ENCODE assay signal across 9 cellular contexts in genomic region chr22:19984201-19984753, GRCh38. TPM values are rescaled to one million over a fixed set of nuclear protein-coding genes. Genes with fewer than 3 reads are reported as not detected.
A peak's percentile ranks its signal among the peaks of the same experiment; 100 is the strongest.
DNase-seq lines count a peak whose midpoint lies in the region; ATAC-seq, FAIRE-seq and TF ChIP-seq lines count a peak whose summit lies in the region.
"Had no signal": no experiment of that assay in that cellular context is flagged by ENCODE, and none has a peak within 500 bp of the region (broad histone marks: within the 10 kb centered on the region; RNA-seq: fewer than 3 reads in every experiment).

No MANE protein-coding gene starts in this region.

- CTCF ChIA-PET in K562 (lab: Yijun Ruan, JAX; ENCODE audit: low intra/inter-chr PET ratio), result no interaction called here

- H3K4me3 ChIP-seq in AG09309 (ENCODE audit: control insufficient read depth, low read depth, low read length), result no peak overlapping the region
- H3K4me3 ChIP-seq in HUES6 (ENCODE audit: low read depth, low read length), result no peak overlapping the region
- H3K4me3 ChIP-seq in K562, result no peak overlapping the region

- POLR2A ChIA-PET in K562 (lab: Yijun Ruan, JAX), result interaction anchor here (0.6 to 5.7 kb wide), 15 partner anchors 11 to 261 kb away, joined by 3 to 56 read pairs (median 4); partner anchors contain the start of gene TBX1

- WGBS in K562 (ENCODE audit: insufficient coverage, low coverage, missing lambda C conversion rate), result 50% methylated on average over 19 of the region's 19 CpGs

- in situ Hi-C loops in K562 (cut with MboI), result no loop called here

- H3K9me3 ChIP-seq in HUES6 (ENCODE audit: control insufficient read depth, insufficient read depth, low read depth, low read length), result no peaks in the 10 kb centered on the region
- H3K9me3 ChIP-seq in K562 (replicated peaks; ENCODE audit: control insufficient read depth, insufficient read depth, low read depth, low read length), result no peaks in the 10 kb centered on the region

- peak overlapping the region in 1 of 6 donors; percentile 37 for H3K27ac Mint-ChIP-seq in immature natural killer cell

- peaks cover 24% of the 10 kb centered on the region for H3K4me1 ChIP-seq in HUES6 (ENCODE audit: control insufficient read depth, insufficient read depth, low read length)
- H3K4me1 ChIP-seq in K562 (replicated peaks in 1 of 2; ENCODE audit: control insufficient read depth in 2 of 2, insufficient read depth in 2 of 2, low read length in 2 of 2), result peaks cover 31 to 85% of the 10 kb centered on the region in 2 experiments

- ATAC-seq in K562, result no peak
- ATAC-seq in GM18498 (IDR thresholded peaks at IDR 0.05; ENCODE audit: unreplicated experiment), result no peak
- ATAC-seq: left lobe of liver had no signal

- H3K9ac ChIP-seq in HUES6 (ENCODE audit: low read length) (peak overlapping the region; percentile 17), K562 (ENCODE audit: insufficient read depth in 1 of 2, low read depth in 2 of 2, low read length in 2 of 2) (peak overlapping the region; percentile 7 to 75; a peak in 3 of 4 replicates)

- peaks cover 0 to 4% (median 3%) of the 10 kb centered on the region in 3 donors for H3K27me3 Mint-ChIP-seq in immature natural killer cell (ENCODE audit: low read depth in 3 of 3)

- H3K4me3 Mint-ChIP-seq in immature natural killer cell, result peak overlapping the region in 2 of 5 donors; percentile 12 to 17

- H3K27ac ChIP-seq in HUES6 (ENCODE audit: low read depth, low read length), result no peak overlapping the region
- peak overlapping the region; percentile 2; the same call in 1 of the 3 replicates for H3K27ac ChIP-seq in K562 (ENCODE audit: extremely low read depth, low read depth, low read length)

- TF ChIP-seq RAD21 in K562 (CRISPR knock-in tag; conservative IDR thresholded peaks at IDR 0.05 in 1 of 2, IDR thresholded peaks at IDR 0.05 in 1 of 2), result no peak

- no peaks in the 10 kb centered on the region for H3K9me3 Mint-ChIP-seq in immature natural killer cell

- intact Hi-C loops in K562 (cut with micrococcal nuclease), result no loop called here

- peaks cover 23% of the 10 kb centered on the region for H3K9me1 ChIP-seq in K562 (ENCODE audit: control insufficient read depth, insufficient read depth, low read length)

- H2AFZ ChIP-seq in K562 (ENCODE audit: low read depth, low read length), result no peak overlapping the region

- peak; percentile 51 for FAIRE-seq in K562 (lab: Jason Lieb, UNC)

- BruUV-seq in K562 (replicated peaks; lab: Mats Ljungman, UMichigan), result no TSS peak

- H3K36me3 ChIP-seq in HUES6 (ENCODE audit: control insufficient read depth, insufficient read depth, low read length) (peaks cover 28% of the 10 kb centered on the region), K562 (ENCODE audit: control insufficient read depth, insufficient read depth, low read length) (peaks cover 21% of the 10 kb centered on the region; the same call in 2 of the 3 replicates)

- DNase-seq in AG09309 (ENCODE audit: low read depth) (peak; percentile 8), K562 (ENCODE audit: extremely low read depth in 1 of 4, low spot score in 3 of 4) (peak in 3 of 4 experiments; percentile 67 to 73 (median 70)), kidney glomerular epithelial cell (lab: John Stamatoyannopoulos, UW) (peak; percentile 65), middle frontal gyrus (ENCODE audit: extremely low spot score, low spot score) (no peak), OCI-M1 (lab: John Stamatoyannopoulos, UW) (no peak), immature natural killer cell (no peak)

- TF ChIP-seq POLR2A in K562 (conservative IDR thresholded peaks at IDR 0.05), result no peak

- H4K20me1 ChIP-seq in K562 (replicated peaks; ENCODE audit: control insufficient read depth, insufficient read depth, low read length), result peaks cover 56% of the 10 kb centered on the region

- H3K27me3 ChIP-seq in HUES6 (ENCODE audit: control insufficient read depth, insufficient read depth, low read length) (no peaks in the 10 kb centered on the region), K562 (ENCODE audit: control insufficient read depth in 2 of 2, insufficient read depth in 2 of 2, low read length in 2 of 2) (no peaks in the 10 kb centered on the region)

- no peak overlapping the region for H3K4me2 ChIP-seq in K562 (ENCODE audit: insufficient read depth, low read length)

- no peaks in the 10 kb centered on the region for H3K36me3 Mint-ChIP-seq in immature natural killer cell

- peak; percentile 9; the same call in 1 of the 2 replicates for TF ChIP-seq EP300 in K562 (IDR thresholded peaks at IDR 0.05; ENCODE audit: low read length)

- H3K79me2 ChIP-seq in K562 (ENCODE audit: control insufficient read depth, insufficient read depth, low read length), result no peaks in the 10 kb centered on the region

- H3K4me1 Mint-ChIP-seq in immature natural killer cell, result peaks cover 15 to 23% of the 10 kb centered on the region in 2 donors

- no peak for TF ChIP-seq CTCF in AG09309 (IDR thresholded peaks at IDR 0.05; ENCODE audit: control insufficient read depth, insufficient read depth, low read depth, low read length, missing control alignments)
- TF ChIP-seq CTCF in K562 (IDR thresholded peaks at IDR 0.05 in 2 of 3, conservative IDR thresholded peaks at IDR 0.05 in 1 of 3; ENCODE audit: insufficient read depth in 2 of 3, low read depth in 1 of 3, low read length in 3 of 3), result no peak

RNA-seq across cellular contexts. Expression of gene ARVCF, which starts 32.3 kb away (rescaled TPM):
- total RNA-seq in K562 (2011; cell fraction: chromatin; rRNA removed; ENCODE audit: low replicate concordance), result 114 and 328 TPM in 2 replicates
- 214 and 270 TPM in 2 replicates for total RNA-seq in K562 (2011; cell fraction: nucleolus; rRNA removed)
- 106 and 131 TPM in 2 replicates for total RNA-seq in K562 (2011; cell fraction: nucleoplasm; rRNA removed)
- total RNA-seq in K562 (2014; rRNA removed) (49.3 and 54.2 TPM in 2 replicates), K562 (2014; rRNA removed; fragmentation: Illumina TruSeq; extraction: Trizol) (2.2 and 4.5 TPM in 2 replicates), K562 (2015; rRNA removed; fragmentation: Illumina TruSeq; extraction: Trizol) (13.3 and 15.6 TPM in 2 replicates), K562 (2021) (46.5 and 50.6 TPM in 2 replicates)
- polyA plus RNA-seq in K562 (2011; rRNA removed) (35.2 and 71.6 TPM in 2 replicates), K562 (2014; fragmentation: Illumina TruSeq; extraction: Trizol) (8.0 and 15.9 TPM in 2 replicates), K562 (2014; fragmentation: Nextera tagmentation; extraction: Ambion mirVana) (under 1 TPM; 0.03 to 0.17 TPM), K562 (2014; rRNA removed) (42.5 and 97.4 TPM in 2 replicates), immature natural killer cell (10 to 100 TPM in 1 of 3 donors, 1 to 10 TPM in 2; 5.3 to 15.9 (median 5.3) TPM)
- polyA plus RNA-seq in K562 (2011; cell fraction: cytosol; rRNA removed), result 134 and 673 TPM in 2 replicates
- 407 and 424 TPM in 2 replicates for polyA plus RNA-seq in K562 (2011; cell fraction: nucleus; rRNA removed)
- polyA plus RNA-seq in K562 (2012), result 30.0 and 31.2 TPM in 2 replicates
- polyA minus RNA-seq in K562 (2011; rRNA and poly(A)+ RNA removed), result 15.1 and 15.6 TPM in 2 replicates
- 24.6 and 52.4 TPM in 2 replicates for polyA minus RNA-seq in K562 (2011; cell fraction: cytosol; rRNA and poly(A)+ RNA removed)
- 96.8 and 145 TPM in 2 replicates for polyA minus RNA-seq in K562 (2011; cell fraction: nucleus; rRNA and poly(A)+ RNA removed)

RNA-seq across cellular contexts. Expression of gene TANGO2, which starts 36.6 kb away (rescaled TPM):
- 160 and 395 TPM in 2 replicates for total RNA-seq in K562 (2011; cell fraction: chromatin; rRNA removed; ENCODE audit: low replicate concordance)
- 227 and 229 TPM in 2 replicates for total RNA-seq in K562 (2011; cell fraction: nucleolus; rRNA removed)
- 196 and 211 TPM in 2 replicates for total RNA-seq in K562 (2011; cell fraction: nucleoplasm; rRNA removed)
- 70.1 and 95.8 TPM in 2 replicates for total RNA-seq in K562 (2014; rRNA removed)
- total RNA-seq in K562 (2014; rRNA removed; fragmentation: Illumina TruSeq; extraction: Trizol), result 36.1 and 45.9 TPM in 2 replicates
- total RNA-seq in K562 (2015; rRNA removed; fragmentation: Illumina TruSeq; extraction: Trizol), result 55.8 and 57.2 TPM in 2 replicates
- total RNA-seq in K562 (2021), result 94.1 and 97.3 TPM in 2 replicates
- polyA plus RNA-seq in K562 (2011; rRNA removed), result 94.9 and 115 TPM in 2 replicates
- polyA plus RNA-seq in K562 (2011; cell fraction: cytosol; rRNA removed), result 157 and 209 TPM in 2 replicates
- polyA plus RNA-seq in K562 (2011; cell fraction: nucleus; rRNA removed), result 157 and 195 TPM in 2 replicates
- 68.2 and 73.0 TPM in 2 replicates for polyA plus RNA-seq in K562 (2012)
- 88.3 and 89.4 TPM in 2 replicates for polyA plus RNA-seq in K562 (2014; fragmentation: Illumina TruSeq; extraction: Trizol)
- 10 to 100 TPM; 15.5 to 17.5 TPM for polyA plus RNA-seq in K562 (2014; fragmentation: Nextera tagmentation; extraction: Ambion mirVana)
- polyA plus RNA-seq in K562 (2014; rRNA removed), result 89.6 and 92.5 TPM in 2 replicates
- 130 and 186 TPM in 2 replicates for polyA minus RNA-seq in K562 (2011; rRNA and poly(A)+ RNA removed)
- polyA minus RNA-seq in K562 (2011; cell fraction: cytosol; rRNA and poly(A)+ RNA removed), result 73.2 and 76.1 TPM in 2 replicates
- 63.1 and 85.0 TPM in 2 replicates for polyA minus RNA-seq in K562 (2011; cell fraction: nucleus; rRNA and poly(A)+ RNA removed)
- polyA plus RNA-seq in immature natural killer cell, result 10 to 100 TPM; 43.3 to 68.6 (median 56.6) TPM

RNA-seq across cellular contexts. Expression of gene TXNRD2, which starts 42.7 kb away (rescaled TPM):
- 156 and 367 TPM in 2 replicates for total RNA-seq in K562 (2011; cell fraction: chromatin; rRNA removed; ENCODE audit: low replicate concordance)
- total RNA-seq in K562 (2011; cell fraction: nucleolus; rRNA removed), result 176 and 216 TPM in 2 replicates
- 160 and 165 TPM in 2 replicates for total RNA-seq in K562 (2011; cell fraction: nucleoplasm; rRNA removed)
- total RNA-seq in K562 (2014; rRNA removed), result 49.4 and 60.7 TPM in 2 replicates
- 25.1 and 32.6 TPM in 2 replicates for total RNA-seq in K562 (2014; rRNA removed; fragmentation: Illumina TruSeq; extraction: Trizol)
- 45.9 and 50.4 TPM in 2 replicates for total RNA-seq in K562 (2015; rRNA removed; fragmentation: Illumina TruSeq; extraction: Trizol)
- 78.2 and 80.2 TPM in 2 replicates for total RNA-seq in K562 (2021)
- 50.2 and 93.6 TPM in 2 replicates for polyA plus RNA-seq in K562 (2011; rRNA removed)
- 84.2 and 98.0 TPM in 2 replicates for polyA plus RNA-seq in K562 (2011; cell fraction: cytosol; rRNA removed)
- polyA plus RNA-seq in K562 (2011; cell fraction: nucleus; rRNA removed), result 148 and 181 TPM in 2 replicates
- 83.1 and 83.5 TPM in 2 replicates for polyA plus RNA-seq in K562 (2012)
- polyA plus RNA-seq in K562 (2014; fragmentation: Illumina TruSeq; extraction: Trizol), result 45.0 and 66.1 TPM in 2 replicates
- polyA plus RNA-seq in K562 (2014; fragmentation: Nextera tagmentation; extraction: Ambion mirVana), result 1 to 10 TPM; 3.3 to 4.4 TPM
- 52.5 and 57.0 TPM in 2 replicates for polyA plus RNA-seq in K562 (2014; rRNA removed)
- 44.4 and 47.5 TPM in 2 replicates for polyA minus RNA-seq in K562 (2011; rRNA and poly(A)+ RNA removed)
- polyA minus RNA-seq in K562 (2011; cell fraction: cytosol; rRNA and poly(A)+ RNA removed), result 55.3 and 75.6 TPM in 2 replicates
- polyA minus RNA-seq in K562 (2011; cell fraction: nucleus; rRNA and poly(A)+ RNA removed), result 57.4 and 103 TPM in 2 replicates
- 10 to 100 TPM; 11.0 to 17.1 (median 15.5) TPM for polyA plus RNA-seq in immature natural killer cell

RNA-seq across cellular contexts. Expression of gene COMT, which starts 42.7 kb away (rescaled TPM):
- total RNA-seq in K562 (2011; cell fraction: chromatin; rRNA removed; ENCODE audit: low replicate concordance), result 125 and 360 TPM in 2 replicates
- 500 and 649 TPM in 2 replicates for total RNA-seq in K562 (2011; cell fraction: nucleolus; rRNA removed)
- total RNA-seq in K562 (2011; cell fraction: nucleoplasm; rRNA removed), result 301 and 358 TPM in 2 replicates
- 334 and 497 TPM in 2 replicates for total RNA-seq in K562 (2014; rRNA removed)
- total RNA-seq in K562 (2014; rRNA removed; fragmentation: Illumina TruSeq; extraction: Trizol), result 29.4 and 46.3 TPM in 2 replicates
- total RNA-seq in K562 (2015; rRNA removed; fragmentation: Illumina TruSeq; extraction: Trizol), result 155 and 156 TPM in 2 replicates
- 348 and 351 TPM in 2 replicates for total RNA-seq in K562 (2021)
- polyA plus RNA-seq in K562 (2011; rRNA removed), result 185 and 498 TPM in 2 replicates
- polyA plus RNA-seq in K562 (2011; cell fraction: cytosol; rRNA removed), result 652 and 657 TPM in 2 replicates
- 321 and 432 TPM in 2 replicates for polyA plus RNA-seq in K562 (2011; cell fraction: nucleus; rRNA removed)
- 279 and 699 TPM in 2 replicates for polyA plus RNA-seq in K562 (2012)
- 108 and 305 TPM in 2 replicates for polyA plus RNA-seq in K562 (2014; fragmentation: Illumina TruSeq; extraction: Trizol)
- polyA plus RNA-seq in K562 (2014; fragmentation: Nextera tagmentation; extraction: Ambion mirVana), result 10 to 100 TPM; 12.5 to 39.6 TPM
- 263 and 317 TPM in 2 replicates for polyA plus RNA-seq in K562 (2014; rRNA removed)
- 92.9 and 123 TPM in 2 replicates for polyA minus RNA-seq in K562 (2011; rRNA and poly(A)+ RNA removed)
- 148 and 344 TPM in 2 replicates for polyA minus RNA-seq in K562 (2011; cell fraction: cytosol; rRNA and poly(A)+ RNA removed)
- 63.8 and 154 TPM in 2 replicates for polyA minus RNA-seq in K562 (2011; cell fraction: nucleus; rRNA and poly(A)+ RNA removed)
- 100 to 1,000 TPM; 130 to 167 (median 155) TPM for polyA plus RNA-seq in immature natural killer cell

Comparison
In these comparisons a context has a peak if more than half of its experiments do, and no peak if none do; other contexts are left out.
1. DNase-seq: peak in AG09309 (single experiment), K562 (3 of 4) and kidney glomerular epithelial cell (single experiment); none in middle frontal gyrus (single experiment), OCI-M1 (single experiment) and immature natural killer cell (0 of 3).